ENCODE assay signal across 2 cellular contexts in genomic region chr22:19942886-19943664, GRCh38.
A peak's percentile ranks its signal among the peaks of the same experiment; 100 is the strongest.
TF ChIP-seq lines count a peak whose summit lies in the region.

No MANE protein-coding gene starts in this region.

TF ChIP-seq in HCT116, 20 proteins besides CTCF, POLR2A, EP300 and RAD21:
- 0 out of 2 replicates have a peak, but pooled peaks have one; percentile 13 for TF ChIP-seq POLR2AphosphoS5 (IDR thresholded peaks at IDR 0.05; ENCODE audit: low read depth, low read length)
- TF ChIP-seq CEBPB (IDR thresholded peaks at IDR 0.05; ENCODE audit: low read depth), result peak; percentile 38; the same call in 1 of the 2 replicates
- no peak for TF ChIP-seq EGR1 (IDR thresholded peaks at IDR 0.05; ENCODE audit: low read depth)

TF ChIP-seq in endothelial cell of umbilical vein, 7 proteins besides CTCF, POLR2A, EP300 and RAD21 (continued from another document):
- TF ChIP-seq GATA2 (IDR thresholded peaks at IDR 0.05; ENCODE audit: insufficient read depth, insufficient read length, low read depth, low read length), result no peak
- no peak for TF ChIP-seq EZH2 (IDR thresholded peaks at IDR 0.05; ENCODE audit: borderline replicate concordance, low read depth, low read length, severe bottlenecking)
- no peak for TF ChIP-seq FOS (IDR thresholded peaks at IDR 0.05; ENCODE audit: borderline replicate concordance, insufficient read depth, low read length)
- TF ChIP-seq JUN (IDR thresholded peaks at IDR 0.05; ENCODE audit: borderline replicate concordance, insufficient read depth, insufficient read length, low read depth), result no peak
- no peak for TF ChIP-seq MAX (IDR thresholded peaks at IDR 0.05; ENCODE audit: insufficient read depth, insufficient read length)
- TF ChIP-seq MYC (IDR thresholded peaks at IDR 0.05; ENCODE audit: low read depth, low read length), result no peak
